Comparison of ENCODE assay signal across 1 cellular context in the genomic region with DNA sequence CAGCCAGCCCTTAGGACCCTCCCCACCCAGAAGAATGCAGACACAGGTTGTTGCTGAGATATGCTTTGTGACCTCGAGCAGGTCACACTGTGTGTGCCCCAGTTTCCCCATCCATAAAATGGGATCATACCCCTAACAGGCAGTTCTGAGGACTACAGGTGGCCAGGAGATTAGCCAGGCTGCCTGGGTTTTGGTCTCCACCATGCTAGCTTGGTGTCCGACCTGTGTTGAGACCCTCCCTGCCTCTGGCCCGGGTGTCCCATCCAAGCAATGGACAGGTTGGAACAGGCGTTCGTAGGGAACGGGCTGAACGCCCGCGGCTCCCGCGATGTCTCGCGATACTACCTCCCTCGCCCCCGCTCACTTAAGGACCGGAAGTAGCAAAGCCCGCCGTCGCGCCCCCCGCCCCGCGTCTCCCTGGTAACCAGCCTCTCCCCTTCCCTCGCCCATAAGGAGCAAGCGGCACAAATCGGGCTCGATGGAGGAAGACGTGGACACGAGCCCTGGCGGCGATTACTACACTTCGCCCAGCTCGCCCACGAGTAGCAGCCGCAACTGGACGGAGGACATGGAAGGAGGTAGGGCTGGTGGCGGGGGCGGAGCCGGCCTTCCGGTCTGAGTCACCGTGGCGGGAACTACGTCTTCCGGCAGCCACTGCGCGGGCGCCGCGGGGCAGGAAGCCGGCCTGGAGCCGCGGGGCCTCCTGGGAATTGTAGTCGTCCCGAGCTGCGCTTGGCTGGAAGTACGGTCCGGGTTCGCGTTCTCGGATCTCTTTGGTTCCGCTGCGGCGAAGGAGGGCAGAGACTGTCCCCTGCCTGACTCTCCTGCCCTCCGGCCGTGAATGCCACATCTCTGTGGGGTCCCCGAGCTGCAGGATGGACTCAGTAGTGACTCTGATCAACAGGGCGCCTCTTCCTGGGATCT.
A peak's percentile ranks its signal among the peaks of the same experiment; 100 is the strongest.
TF ChIP-seq lines count a peak whose summit lies in the region.

No MANE protein-coding gene starts in this region.

TF ChIP-seq in K562, 482 proteins besides CTCF, POLR2A, EP300 and RAD21 (continued from another document and continues in another):
- TF ChIP-seq TOE1 (IDR thresholded peaks at IDR 0.05; ENCODE audit: borderline replicate concordance) (0 out of 2 replicates have a peak, but pooled peaks have one; percentile 54), TOE1 (CRISPR knock-in tag; IDR thresholded peaks at IDR 0.05; ENCODE audit: borderline replicate concordance, low read depth) (no peak), ZNF3 (CRISPR knock-in tag; IDR thresholded peaks at IDR 0.05) (no peak), SPI1 (IDR thresholded peaks at IDR 0.05; ENCODE audit: borderline replicate concordance, low read depth, low read length) (no peak), ZNF79 (CRISPR knock-in tag; IDR thresholded peaks at IDR 0.05; ENCODE audit: low read depth) (no peak), ZNF41 (CRISPR knock-in tag; conservative IDR thresholded peaks at IDR 0.05) (no peak), ZNF507 (tag; conservative IDR thresholded peaks at IDR 0.05) (no peak), ZNF282 (CRISPR knock-in tag; IDR thresholded peaks at IDR 0.05) (0 out of 2 replicates have a peak, but pooled peaks have one; percentile 80), ZNF644 (tag; IDR thresholded peaks at IDR 0.05; ENCODE audit: low read depth) (peak; percentile 90), IRF2 (CRISPR knock-in tag; IDR thresholded peaks at IDR 0.05) (no peak), RUNX1 (IDR thresholded peaks at IDR 0.05; ENCODE audit: low read depth) (no peak), ZNF695 (CRISPR knock-in tag; IDR thresholded peaks at IDR 0.05) (no peak), ZNF197 (CRISPR knock-in tag; IDR thresholded peaks at IDR 0.05; ENCODE audit: low read depth) (peak; percentile 96), MCM2 (IDR thresholded peaks at IDR 0.05; ENCODE audit: low read depth) (no peak), XRCC4 (IDR thresholded peaks at IDR 0.05; ENCODE audit: extremely low read depth, insufficient read depth, insufficient read length) (no peak), GTF2E2 (tag; IDR thresholded peaks at IDR 0.05) (no peak), KDM5B (IDR thresholded peaks at IDR 0.05; ENCODE audit: insufficient replicate concordance, low read depth, low read length) (peak; percentile 55), DMBX1 (CRISPR knock-in tag; IDR thresholded peaks at IDR 0.05; ENCODE audit: borderline replicate concordance) (peak; percentile 79; the same call in 1 of the 2 replicates), CBFB (CRISPR knock-in tag; IDR thresholded peaks at IDR 0.05) (no peak; the same call in 1 of the 2 replicates), FUS (optimal IDR thresholded peaks at IDR 0.05; ENCODE audit: low read depth, low read length) (no peak), PML (IDR thresholded peaks at IDR 0.05; ENCODE audit: low read length) (no peak; the same call in 1 of the 2 replicates), HDAC1 (IDR thresholded peaks at IDR 0.05) (peak in 1 of 2 experiments; percentile 96; a peak in 2 of 4 replicates), ETV1 (tag; conservative IDR thresholded peaks at IDR 0.05; ENCODE audit: low read depth) (peak; percentile 98), SMARCE1 (IDR thresholded peaks at IDR 0.05) (no peak), TFAM (CRISPR knock-in tag; conservative IDR thresholded peaks at IDR 0.05) (no peak), ZNF274 (IDR thresholded peaks at IDR 0.05; ENCODE audit: borderline replicate concordance, low read depth, low read length) (no peak), NCOA2 (IDR thresholded peaks at IDR 0.05; ENCODE audit: partially characterized antibody in 2 of 2) (no peak)
- TF ChIP-seq, protein P1, sequence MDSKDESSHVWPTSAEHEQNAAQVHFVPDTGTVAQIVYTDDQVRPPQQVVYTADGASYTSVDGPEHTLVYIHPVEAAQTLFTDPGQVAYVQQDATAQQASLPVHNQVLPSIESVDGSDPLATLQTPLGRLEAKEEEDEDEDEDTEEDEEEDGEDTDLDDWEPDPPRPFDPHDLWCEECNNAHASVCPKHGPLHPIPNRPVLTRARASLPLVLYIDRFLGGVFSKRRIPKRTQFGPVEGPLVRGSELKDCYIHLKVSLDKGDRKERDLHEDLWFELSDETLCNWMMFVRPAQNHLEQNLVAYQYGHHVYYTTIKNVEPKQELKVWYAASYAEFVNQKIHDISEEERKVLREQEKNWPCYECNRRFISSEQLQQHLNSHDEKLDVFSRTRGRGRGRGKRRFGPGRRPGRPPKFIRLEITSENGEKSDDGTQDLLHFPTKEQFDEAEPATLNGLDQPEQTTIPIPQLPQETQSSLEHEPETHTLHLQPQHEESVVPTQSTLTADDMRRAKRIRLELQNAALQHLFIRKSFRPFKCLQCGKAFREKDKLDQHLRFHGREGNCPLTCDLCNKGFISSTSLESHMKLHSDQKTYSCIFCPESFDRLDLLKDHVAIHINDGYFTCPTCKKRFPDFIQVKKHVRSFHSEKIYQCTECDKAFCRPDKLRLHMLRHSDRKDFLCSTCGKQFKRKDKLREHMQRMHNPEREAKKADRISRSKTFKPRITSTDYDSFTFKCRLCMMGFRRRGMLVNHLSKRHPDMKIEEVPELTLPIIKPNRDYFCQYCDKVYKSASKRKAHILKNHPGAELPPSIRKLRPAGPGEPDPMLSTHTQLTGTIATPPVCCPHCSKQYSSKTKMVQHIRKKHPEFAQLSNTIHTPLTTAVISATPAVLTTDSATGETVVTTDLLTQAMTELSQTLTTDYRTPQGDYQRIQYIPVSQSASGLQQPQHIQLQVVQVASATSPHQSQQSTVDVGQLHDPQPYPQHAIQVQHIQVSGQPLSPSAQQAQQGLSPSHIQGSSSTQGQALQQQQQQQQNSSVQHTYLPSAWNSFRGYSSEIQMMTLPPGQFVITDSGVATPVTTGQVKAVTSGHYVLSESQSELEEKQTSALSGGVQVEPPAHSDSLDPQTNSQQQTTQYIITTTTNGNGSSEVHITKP (IDR thresholded peaks at IDR 0.05; ENCODE audit: partially characterized antibody) = no peak
- TF ChIP-seq, protein P2, sequence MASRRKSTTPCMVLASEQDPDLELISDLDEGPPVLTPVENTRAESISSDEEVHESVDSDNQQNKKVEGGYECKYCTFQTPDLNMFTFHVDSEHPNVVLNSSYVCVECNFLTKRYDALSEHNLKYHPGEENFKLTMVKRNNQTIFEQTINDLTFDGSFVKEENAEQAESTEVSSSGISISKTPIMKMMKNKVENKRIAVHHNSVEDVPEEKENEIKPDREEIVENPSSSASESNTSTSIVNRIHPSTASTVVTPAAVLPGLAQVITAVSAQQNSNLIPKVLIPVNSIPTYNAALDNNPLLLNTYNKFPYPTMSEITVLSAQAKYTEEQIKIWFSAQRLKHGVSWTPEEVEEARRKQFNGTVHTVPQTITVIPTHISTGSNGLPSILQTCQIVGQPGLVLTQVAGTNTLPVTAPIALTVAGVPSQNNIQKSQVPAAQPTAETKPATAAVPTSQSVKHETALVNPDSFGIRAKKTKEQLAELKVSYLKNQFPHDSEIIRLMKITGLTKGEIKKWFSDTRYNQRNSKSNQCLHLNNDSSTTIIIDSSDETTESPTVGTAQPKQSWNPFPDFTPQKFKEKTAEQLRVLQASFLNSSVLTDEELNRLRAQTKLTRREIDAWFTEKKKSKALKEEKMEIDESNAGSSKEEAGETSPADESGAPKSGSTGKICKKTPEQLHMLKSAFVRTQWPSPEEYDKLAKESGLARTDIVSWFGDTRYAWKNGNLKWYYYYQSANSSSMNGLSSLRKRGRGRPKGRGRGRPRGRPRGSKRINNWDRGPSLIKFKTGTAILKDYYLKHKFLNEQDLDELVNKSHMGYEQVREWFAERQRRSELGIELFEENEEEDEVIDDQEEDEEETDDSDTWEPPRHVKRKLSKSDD (conservative IDR thresholded peaks at IDR 0.05; ENCODE audit: low read length) = no peak; the same call in 1 of the 2 replicates
- TF ChIP-seq, protein P3, sequence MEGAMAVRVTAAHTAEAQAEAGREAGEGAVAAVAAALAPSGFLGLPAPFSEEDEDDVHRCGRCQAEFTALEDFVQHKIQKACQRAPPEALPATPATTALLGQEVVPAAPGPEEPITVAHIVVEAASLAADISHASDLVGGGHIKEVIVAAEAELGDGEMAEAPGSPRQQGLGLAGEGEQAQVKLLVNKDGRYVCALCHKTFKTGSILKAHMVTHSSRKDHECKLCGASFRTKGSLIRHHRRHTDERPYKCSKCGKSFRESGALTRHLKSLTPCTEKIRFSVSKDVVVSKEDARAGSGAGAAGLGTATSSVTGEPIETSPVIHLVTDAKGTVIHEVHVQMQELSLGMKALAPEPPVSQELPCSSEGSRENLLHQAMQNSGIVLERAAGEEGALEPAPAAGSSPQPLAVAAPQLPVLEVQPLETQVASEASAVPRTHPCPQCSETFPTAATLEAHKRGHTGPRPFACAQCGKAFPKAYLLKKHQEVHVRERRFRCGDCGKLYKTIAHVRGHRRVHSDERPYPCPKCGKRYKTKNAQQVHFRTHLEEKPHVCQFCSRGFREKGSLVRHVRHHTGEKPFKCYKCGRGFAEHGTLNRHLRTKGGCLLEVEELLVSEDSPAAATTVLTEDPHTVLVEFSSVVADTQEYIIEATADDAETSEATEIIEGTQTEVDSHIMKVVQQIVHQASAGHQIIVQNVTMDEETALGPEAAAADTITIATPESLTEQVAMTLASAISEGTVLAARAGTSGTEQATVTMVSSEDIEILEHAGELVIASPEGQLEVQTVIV (CRISPR knock-in tag; IDR thresholded peaks at IDR 0.05; ENCODE audit: borderline replicate concordance) = no peak
- TF ChIP-seq, protein P4, sequence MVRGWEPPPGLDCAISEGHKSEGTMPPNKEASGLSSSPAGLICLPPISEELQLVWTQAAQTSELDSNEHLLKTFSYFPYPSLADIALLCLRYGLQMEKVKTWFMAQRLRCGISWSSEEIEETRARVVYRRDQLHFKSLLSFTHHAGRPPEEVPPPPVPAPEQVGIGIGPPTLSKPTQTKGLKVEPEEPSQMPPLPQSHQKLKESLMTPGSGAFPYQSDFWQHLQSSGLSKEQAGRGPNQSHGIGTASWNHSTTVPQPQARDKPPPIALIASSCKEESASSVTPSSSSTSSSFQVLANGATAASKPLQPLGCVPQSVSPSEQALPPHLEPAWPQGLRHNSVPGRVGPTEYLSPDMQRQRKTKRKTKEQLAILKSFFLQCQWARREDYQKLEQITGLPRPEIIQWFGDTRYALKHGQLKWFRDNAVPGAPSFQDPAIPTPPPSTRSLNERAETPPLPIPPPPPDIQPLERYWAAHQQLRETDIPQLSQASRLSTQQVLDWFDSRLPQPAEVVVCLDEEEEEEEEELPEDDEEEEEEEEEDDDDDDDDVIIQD (CRISPR knock-in tag; IDR thresholded peaks at IDR 0.05) = no peak
- TF ChIP-seq, protein P5, sequence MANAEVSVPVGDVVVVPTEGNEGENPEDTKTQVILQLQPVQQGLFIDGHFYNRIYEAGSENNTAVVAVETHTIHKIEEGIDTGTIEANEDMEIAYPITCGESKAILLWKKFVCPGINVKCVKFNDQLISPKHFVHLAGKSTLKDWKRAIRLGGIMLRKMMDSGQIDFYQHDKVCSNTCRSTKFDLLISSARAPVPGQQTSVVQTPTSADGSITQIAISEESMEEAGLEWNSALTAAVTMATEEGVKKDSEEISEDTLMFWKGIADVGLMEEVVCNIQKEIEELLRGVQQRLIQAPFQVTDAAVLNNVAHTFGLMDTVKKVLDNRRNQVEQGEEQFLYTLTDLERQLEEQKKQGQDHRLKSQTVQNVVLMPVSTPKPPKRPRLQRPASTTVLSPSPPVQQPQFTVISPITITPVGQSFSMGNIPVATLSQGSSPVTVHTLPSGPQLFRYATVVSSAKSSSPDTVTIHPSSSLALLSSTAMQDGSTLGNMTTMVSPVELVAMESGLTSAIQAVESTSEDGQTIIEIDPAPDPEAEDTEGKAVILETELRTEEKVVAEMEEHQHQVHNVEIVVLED (CRISPR knock-in tag; IDR thresholded peaks at IDR 0.05) = no peak
- TF ChIP-seq, protein P6, sequence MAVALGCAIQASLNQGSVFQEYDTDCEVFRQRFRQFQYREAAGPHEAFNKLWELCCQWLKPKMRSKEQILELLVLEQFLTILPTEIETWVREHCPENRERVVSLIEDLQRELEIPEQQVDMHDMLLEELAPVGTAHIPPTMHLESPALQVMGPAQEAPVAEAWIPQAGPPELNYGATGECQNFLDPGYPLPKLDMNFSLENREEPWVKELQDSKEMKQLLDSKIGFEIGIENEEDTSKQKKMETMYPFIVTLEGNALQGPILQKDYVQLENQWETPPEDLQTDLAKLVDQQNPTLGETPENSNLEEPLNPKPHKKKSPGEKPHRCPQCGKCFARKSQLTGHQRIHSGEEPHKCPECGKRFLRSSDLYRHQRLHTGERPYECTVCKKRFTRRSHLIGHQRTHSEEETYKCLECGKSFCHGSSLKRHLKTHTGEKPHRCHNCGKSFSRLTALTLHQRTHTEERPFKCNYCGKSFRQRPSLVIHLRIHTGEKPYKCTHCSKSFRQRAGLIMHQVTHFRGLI (CRISPR knock-in tag; IDR thresholded peaks at IDR 0.05) = 0 out of 2 replicates have a peak, but pooled peaks have one; percentile 18
